Comparison of ENCODE assay signal across 23 cellular contexts in genomic region chr4:186712690-186713089, GRCh38. TPM values are rescaled to one million over a fixed set of nuclear protein-coding genes. Genes with fewer than 3 reads are reported as not detected.
DNase-seq lines count a peak whose midpoint lies in the region; ATAC-seq, FAIRE-seq and TF ChIP-seq lines count a peak whose summit lies in the region.
"Had no signal": no experiment of that assay in that cellular context is flagged by ENCODE, and none has a peak within 500 bp of the region (broad histone marks: within the 10 kb centered on the region; RNA-seq: fewer than 3 reads in every experiment).

No MANE protein-coding gene starts in this region.

- H3K27me3 ChIP-seq in astrocyte (ENCODE audit: insufficient read depth, low read length) (no peaks in the 10 kb centered on the region), right atrium auricular region (no peaks in the 10 kb centered on the region)
- H3K27me3 ChIP-seq: BE2C, colonic mucosa, transverse colon had no signal

- no peak overlapping the region for H3K4me3 Mint-ChIP-seq in astrocyte (ENCODE audit: unreplicated experiment)
- no peak overlapping the region for H3K4me3 Mint-ChIP-seq in activated CD4-positive, alpha-beta T cell treated with anti-CD3 and anti-CD28 coated beads for 36 hours
- H3K4me3 Mint-ChIP-seq: activated naive CD8-positive, alpha-beta T cell treated with anti-CD3 and anti-CD28 coated beads for 36 hours; memory B cell; natural killer cell had no signal

- peaks cover 45% of the 10 kb centered on the region for H3K36me3 Mint-ChIP-seq in astrocyte (ENCODE audit: low read depth, unreplicated experiment)
- H3K36me3 Mint-ChIP-seq in activated CD4-positive, alpha-beta T cell treated with anti-CD3 and anti-CD28 coated beads for 36 hours (ENCODE audit: low read depth): no peaks in the 10 kb centered on the region
- H3K36me3 Mint-ChIP-seq: activated naive CD8-positive, alpha-beta T cell treated with anti-CD3 and anti-CD28 coated beads for 36 hours; natural killer cell had no signal

- POLR2A ChIA-PET in activated CD4-positive, alpha-beta T cell treated with anti-CD3 and anti-CD28 coated beads for 36 hours (lab: Charles Lee): no interaction called here

- DNase-seq in AG08395 (ENCODE audit: low spot score) (peak; percentile 17), HTR-8/SVneo (ENCODE audit: insufficient read length, low spot score) (peak; percentile 24), astrocyte (ENCODE audit: low read depth) (no peak), right atrium auricular region (ENCODE audit: low spot score) (no peak), NCI-H524 (lab: John Stamatoyannopoulos, UW) (no peak)
- no peak for DNase-seq in activated CD4-positive, alpha-beta T cell treated with anti-CD3 and anti-CD28 coated beads for 36 hours
- DNase-seq: activated CD4-positive, alpha-beta T cell treated with anti-CD3 and anti-CD28 coated beads, Interleukin-2, amount 50 U/mL, for 4 hours; activated CD8-positive, alpha-beta memory T cell treated with anti-CD3 and anti-CD28 coated beads, Interleukin-2, amount 50 U/mL, for 4 hours; activated naive CD8-positive, alpha-beta T cell treated with anti-CD3 and anti-CD28 coated beads for 36 hours; BE2C; Calu3; colonic mucosa; natural killer cell; NCI-H1694; NCI-H748 treated with DMSO at 0.1 percent for 48 hours; PC-9; stimulated activated CD4-positive, alpha-beta T cell treated with anti-CD3 and anti-CD28 coated beads, Interleukin-15, amount 100 ng/mL, for 24 hours; transverse colon; WERI-Rb-1 had no signal

- H3K4me2 ChIP-seq in astrocyte (ENCODE audit: low read length): no peak overlapping the region
- H3K4me2 ChIP-seq: A549, PC-9 had no signal

- no peaks in the 10 kb centered on the region for H3K9me3 Mint-ChIP-seq in astrocyte (ENCODE audit: unreplicated experiment)
- H3K9me3 Mint-ChIP-seq in activated CD4-positive, alpha-beta T cell treated with anti-CD3 and anti-CD28 coated beads for 36 hours (ENCODE audit: low read depth): peaks cover 5% of the 10 kb centered on the region

- H3K4me1 ChIP-seq in astrocyte (ENCODE audit: insufficient read depth, low read length): peaks cover 8% of the 10 kb centered on the region
- peaks cover 0 to 41% of the 10 kb centered on the region in 2 donors for H3K4me1 ChIP-seq in right atrium auricular region
- H3K4me1 ChIP-seq: BE2C had no signal

- no peak overlapping the region for H2AFZ ChIP-seq in astrocyte (ENCODE audit: low read depth, low read length)
- H2AFZ ChIP-seq: PC-9 had no signal

- H3K27ac ChIP-seq in astrocyte (ENCODE audit: low read depth, low read length) (no peak overlapping the region), right atrium auricular region (peak overlapping the region; percentile 70 to 80)
- H3K27ac ChIP-seq: A549, colonic mucosa, PC-9, transverse colon, WERI-Rb-1 had no signal

- H3K4me3 ChIP-seq in astrocyte (ENCODE audit: insufficient read depth, low read depth, low read length): no peak overlapping the region
- H3K4me3 ChIP-seq in right atrium auricular region: no peak overlapping the region
- H3K4me3 ChIP-seq: A549, colonic mucosa, PC-9, transverse colon had no signal

- FAIRE-seq in HTR-8/SVneo (lab: Jason Lieb, UNC): peak; percentile 42
- FAIRE-seq in astrocyte (lab: Jason Lieb, UNC): no peak
- FAIRE-seq: A549 had no signal

- intact Hi-C loops in activated CD4-positive, alpha-beta T cell treated with anti-CD3 and anti-CD28 coated beads for 36 hours (cut with DNase I, micrococcal nuclease): no loop called here

- peaks cover 100% of the 10 kb centered on the region for H3K79me2 ChIP-seq in astrocyte (ENCODE audit: insufficient read depth, low read length)

- peaks cover 57% of the 10 kb centered on the region for H3K4me1 Mint-ChIP-seq in astrocyte (ENCODE audit: low read depth, unreplicated experiment)
- no peaks in the 10 kb centered on the region for H3K4me1 Mint-ChIP-seq in activated CD4-positive, alpha-beta T cell treated with anti-CD3 and anti-CD28 coated beads for 36 hours
- H3K4me1 Mint-ChIP-seq: activated naive CD8-positive, alpha-beta T cell treated with anti-CD3 and anti-CD28 coated beads for 36 hours; memory B cell; natural killer cell had no signal

- CTCF ChIA-PET in activated CD4-positive, alpha-beta T cell treated with anti-CD3 and anti-CD28 coated beads for 36 hours (lab: Charles Lee): no interaction called here

- TF ChIP-seq CTCF in astrocyte (IDR thresholded peaks at IDR 0.05; ENCODE audit: insufficient read depth, low read depth, low read length) (no peak), right atrium auricular region (IDR thresholded peaks at IDR 0.05) (no peak)

- H3K27ac Mint-ChIP-seq in astrocyte (ENCODE audit: unreplicated experiment): peak overlapping the region; percentile 44
- no peak overlapping the region for H3K27ac Mint-ChIP-seq in activated CD4-positive, alpha-beta T cell treated with anti-CD3 and anti-CD28 coated beads for 36 hours
- H3K27ac Mint-ChIP-seq: activated naive CD8-positive, alpha-beta T cell treated with anti-CD3 and anti-CD28 coated beads for 36 hours; memory B cell; natural killer cell had no signal

- ATAC-seq in activated CD4-positive, alpha-beta T cell treated with anti-CD3 and anti-CD28 coated beads for 36 hours: no peak
- ATAC-seq in HG02938 (IDR thresholded peaks at IDR 0.05; ENCODE audit: unreplicated experiment): no peak
- no peak for ATAC-seq in GM19023 (IDR thresholded peaks at IDR 0.05; ENCODE audit: unreplicated experiment)
- ATAC-seq: natural killer cell had no signal

- H3K27me3 Mint-ChIP-seq in astrocyte (ENCODE audit: low read depth, unreplicated experiment): no peaks in the 10 kb centered on the region
- no peaks in the 10 kb centered on the region for H3K27me3 Mint-ChIP-seq in activated CD4-positive, alpha-beta T cell treated with anti-CD3 and anti-CD28 coated beads for 36 hours

- peaks cover 100% of the 10 kb centered on the region for H4K20me1 ChIP-seq in astrocyte (ENCODE audit: insufficient read depth, low read length)

- peaks cover 20% of the 10 kb centered on the region for H3K36me3 ChIP-seq in astrocyte (ENCODE audit: insufficient read depth, low read length)
- H3K36me3 ChIP-seq in right atrium auricular region: peaks cover 17% of the 10 kb centered on the region
- H3K36me3 ChIP-seq: BE2C, colonic mucosa, transverse colon, WERI-Rb-1 had no signal

- no peak overlapping the region for H3K9ac ChIP-seq in astrocyte (ENCODE audit: low read length)

- H3K9me3 ChIP-seq in astrocyte (ENCODE audit: insufficient read depth, low read depth, low read length) (no peaks in the 10 kb centered on the region), right atrium auricular region (no peaks in the 10 kb centered on the region)
- H3K9me3 ChIP-seq: A549, BE2C, colonic mucosa, transverse colon had no signal

RNA-seq across cellular contexts. Expression of gene FAT1, which starts 11.0 kb away (rescaled TPM):
- total RNA-seq in astrocyte (590 and 591 TPM in 2 replicates), right atrium auricular region (10 to 100 TPM; 70.3 to 89.5 TPM)
- total RNA-seq in activated CD4-positive, alpha-beta T cell treated with anti-CD3 and anti-CD28 coated beads for 36 hours: under 1 TPM; 0.02 to 0.05 TPM
- total RNA-seq: natural killer cell had no signal

Comparison
In these comparisons a context has a peak if more than half of its experiments do, and no peak if none do; other contexts are left out.
1. DNase-seq: peak in AG08395 (single experiment) and HTR-8/SVneo (single experiment); none in astrocyte (single experiment), right atrium auricular region (single experiment), NCI-H524 (0 of 2) and activated CD4-positive, alpha-beta T cell treated with anti-CD3 and anti-CD28 coated beads for 36 hours (single experiment).
2. RNA of gene FAT1, which starts 11.0 kb away (total RNA-seq): 590 to 591 TPM in astrocyte and 70.3 to 89.5 TPM in right atrium auricular region; 0.02 to 0.05 TPM in activated CD4-positive, alpha-beta T cell treated with anti-CD3 and anti-CD28 coated beads for 36 hours; every median in the first group is over 10 times any median in the second.